In the genomic region with DNA sequence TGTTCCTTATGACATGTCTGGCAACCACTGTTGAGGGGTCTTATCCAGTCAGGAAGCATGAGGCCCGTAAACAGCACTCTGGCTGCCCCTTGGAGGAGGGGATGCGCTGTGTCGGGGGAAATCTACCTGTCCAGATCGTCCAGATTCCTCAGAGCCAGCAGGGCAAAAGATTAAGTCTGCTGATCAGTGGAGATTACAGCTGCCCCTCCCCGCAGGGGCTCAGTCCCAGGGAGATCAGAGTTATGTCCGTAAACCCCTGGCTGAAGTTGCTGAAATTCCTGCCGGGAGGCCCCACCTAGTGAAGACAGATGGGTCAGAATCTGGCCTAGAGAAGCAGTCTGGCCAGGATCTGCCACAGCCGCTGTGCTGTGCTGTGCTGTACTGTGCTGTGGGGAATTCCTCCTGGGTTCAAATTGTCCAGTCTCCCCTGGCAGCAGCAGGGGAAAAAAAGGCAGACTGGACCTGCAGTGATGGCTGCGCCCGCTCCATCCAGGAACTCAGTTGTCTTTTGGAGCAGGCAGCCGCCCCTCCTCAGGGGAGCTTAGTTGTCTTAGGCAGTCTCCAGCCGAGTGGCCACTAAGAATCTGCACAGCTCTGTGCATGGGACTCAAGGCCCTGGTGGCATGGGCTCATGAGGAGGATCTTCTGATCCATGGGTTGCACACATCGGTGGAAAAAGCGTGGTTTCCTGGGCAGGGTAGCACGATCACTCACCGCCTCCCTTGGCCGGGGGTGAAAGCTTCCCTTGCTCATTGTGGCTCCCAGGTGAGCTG, we compare ENCODE assay signal across 21 cellular contexts.
"Had no signal": no experiment of that assay in that cellular context is flagged by ENCODE, and none has a peak within 500 bp of the region (broad histone marks: within the 10 kb centered on the region; RNA-seq: fewer than 3 reads in every experiment).

No MANE protein-coding gene starts in this region.

- ATAC-seq: activated CD8-positive, alpha-beta memory T cell treated with anti-CD3 and anti-CD28 coated beads, Interleukin-2, amount 10 ng/mL, durations not matched to agents 7 days and 5 days; activated CD8-positive, alpha-beta T cell treated with anti-CD3 and anti-CD28 coated beads for 36 hours; activated naive CD4-positive, alpha-beta T cell treated with anti-CD3 and anti-CD28 coated beads, Interleukin-2, amount 50 U/mL, for 72 hours; lower lobe of right lung; naive thymus-derived CD8-positive, alpha-beta T cell; stimulated activated naive CD8-positive, alpha-beta T cell treated with anti-CD3 and anti-CD28 coated beads, Interleukin-15, Interleukin-2, amounts not matched to agents 100 U/mL and 50 U/mL, for 24 hours; upper lobe of right lung had no signal

- H3K36me3 Mint-ChIP-seq: activated CD8-positive, alpha-beta memory T cell treated with anti-CD3 and anti-CD28 coated beads, Interleukin-2, amount 10 ng/mL, durations not matched to agents 7 days and 5 days; naive thymus-derived CD8-positive, alpha-beta T cell had no signal

- H3K27ac Mint-ChIP-seq: activated CD4-positive, alpha-beta T cell treated with anti-CD3 and anti-CD28 coated beads, Interleukin-2, amount 10 ng/mL, durations not matched to agents 7 days and 5 days; activated CD8-positive, alpha-beta memory T cell treated with anti-CD3 and anti-CD28 coated beads, Interleukin-2, amount 10 ng/mL, durations not matched to agents 7 days and 5 days; activated CD8-positive, alpha-beta T cell treated with anti-CD3 and anti-CD28 coated beads for 36 hours; activated naive CD4-positive, alpha-beta T cell treated with anti-CD3 and anti-CD28 coated beads, Interleukin-2, amount 50 U/mL, for 72 hours; activated T-helper 1 cell treated with anti-CD3 and anti-CD28 coated beads, Interleukin-12 subunit alpha, Interleukin-12 subunit beta, Interleukin-2, Interleukin-4 antibody, amounts not matched to agents 30 ng/mL and 10 ng/mL and 1 ng/mL, durations not matched to agents 14 hours and 24 hours and 36 hours; naive thymus-derived CD8-positive, alpha-beta T cell had no signal

- H3K4me1 Mint-ChIP-seq: activated CD4-positive, alpha-beta T cell treated with anti-CD3 and anti-CD28 coated beads, Interleukin-2, amount 10 ng/mL, durations not matched to agents 7 days and 5 days; activated CD8-positive, alpha-beta memory T cell treated with anti-CD3 and anti-CD28 coated beads, Interleukin-2, amount 10 ng/mL, durations not matched to agents 7 days and 5 days; naive thymus-derived CD8-positive, alpha-beta T cell had no signal

- H3K27me3 Mint-ChIP-seq: activated CD4-positive, alpha-beta T cell treated with anti-CD3 and anti-CD28 coated beads, Interleukin-2, amount 10 ng/mL, durations not matched to agents 7 days and 5 days; activated CD8-positive, alpha-beta memory T cell treated with anti-CD3 and anti-CD28 coated beads, Interleukin-2, amount 10 ng/mL, durations not matched to agents 7 days and 5 days; activated CD8-positive, alpha-beta T cell treated with anti-CD3 and anti-CD28 coated beads for 36 hours; naive thymus-derived CD8-positive, alpha-beta T cell had no signal

- H3K4me3 ChIP-seq: dorsolateral prefrontal cortex, lower lobe of right lung, prostate gland, upper lobe of right lung had no signal

- H3K4me1 ChIP-seq: lower lobe of right lung, prostate gland, upper lobe of right lung had no signal

- H3K9me3 ChIP-seq: lower lobe of right lung, prostate gland, upper lobe of right lung had no signal

- H3K4me3 Mint-ChIP-seq: activated CD4-positive, alpha-beta T cell treated with anti-CD3 and anti-CD28 coated beads, Interleukin-2, amount 10 ng/mL, durations not matched to agents 7 days and 5 days; activated CD8-positive, alpha-beta memory T cell treated with anti-CD3 and anti-CD28 coated beads, Interleukin-2, amount 10 ng/mL, durations not matched to agents 7 days and 5 days; activated CD8-positive, alpha-beta T cell treated with anti-CD3 and anti-CD28 coated beads for 36 hours; activated T-helper 1 cell treated with anti-CD3 and anti-CD28 coated beads, Interleukin-12 subunit alpha, Interleukin-12 subunit beta, Interleukin-2, Interleukin-4 antibody, amounts not matched to agents 30 ng/mL and 10 ng/mL and 1 ng/mL, durations not matched to agents 14 hours and 24 hours and 36 hours; naive thymus-derived CD8-positive, alpha-beta T cell had no signal

- H3K27me3 ChIP-seq: dorsolateral prefrontal cortex, upper lobe of right lung had no signal

- H3K36me3 ChIP-seq: lower lobe of right lung, prostate gland, upper lobe of right lung had no signal

- H3K27ac ChIP-seq: dorsolateral prefrontal cortex, epithelial cell of prostate, lower lobe of right lung, prostate gland, upper lobe of right lung, VCaP had no signal

- DNase-seq: activated CD4-positive, alpha-beta T cell treated with anti-CD3 and anti-CD28 coated beads, Interleukin-2, amount 10 ng/mL, durations not matched to agents 7 days and 5 days; activated CD4-positive, CD25-positive, alpha-beta regulatory T cell treated with anti-CD3 and anti-CD28 coated beads, Interleukin-2, amount 50 U/mL, for 72 hours; activated CD8-positive, alpha-beta memory T cell treated with anti-CD3 and anti-CD28 coated beads, Interleukin-2, amount 10 ng/mL, durations not matched to agents 7 days and 5 days; activated CD8-positive, alpha-beta T cell treated with anti-CD3 and anti-CD28 coated beads for 36 hours; activated gamma-delta T cell treated with Interleukin-2 at 50 U/mL for 16 hours; activated T-cell treated with anti-CD3 and anti-CD28 coated beads for 4 hours; central memory CD4-positive, alpha-beta T cell; kidney; lower lobe of right lung; naive thymus-derived CD8-positive, alpha-beta T cell; stimulated activated CD4-positive, alpha-beta T cell treated with anti-CD3 and anti-CD28 coated beads, Interleukin-4, amount 100 ng/mL, for 24 hours; stimulated activated naive CD8-positive, alpha-beta T cell treated with anti-CD3 and anti-CD28 coated beads, Interleukin-15, Interleukin-2, amounts not matched to agents 100 U/mL and 50 U/mL, for 24 hours; SW 1271; T-helper 2 cell; upper lobe of right lung had no signal
